In the genomic region with DNA sequence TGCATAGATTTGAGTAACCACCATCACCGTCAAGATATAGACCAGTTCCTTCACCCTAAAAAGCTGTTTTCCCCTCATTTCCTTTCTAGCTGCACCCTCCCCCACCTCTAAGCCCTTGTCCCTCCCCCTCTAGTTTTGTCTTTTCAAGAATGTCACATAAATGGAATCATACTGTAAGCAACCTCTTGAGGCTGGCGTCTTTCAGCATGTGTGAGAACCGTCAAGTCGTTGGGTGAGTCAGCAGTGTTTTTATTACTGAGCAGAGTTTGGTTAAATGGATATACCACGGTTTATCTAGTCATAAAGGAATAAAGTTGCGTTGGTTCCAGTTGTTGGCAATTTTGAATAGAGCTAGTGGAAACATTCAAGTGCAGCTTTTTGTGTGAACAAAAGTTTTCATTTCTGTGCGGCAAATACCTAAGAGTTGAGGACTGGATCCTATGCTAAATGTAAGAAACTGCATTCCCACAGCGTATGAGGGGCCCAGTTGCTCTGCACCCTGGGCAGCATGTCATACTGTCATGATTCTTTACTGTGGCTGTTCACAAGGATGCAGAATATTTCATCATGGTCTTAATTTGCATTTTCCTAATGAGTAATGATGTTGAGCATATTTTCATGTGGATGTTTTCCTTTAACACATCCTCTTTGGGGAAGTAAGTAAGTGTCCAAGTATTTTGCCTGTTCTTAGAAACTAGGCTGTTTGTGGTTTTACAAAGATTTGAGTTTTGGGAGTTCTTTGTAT, we compare ENCODE assay signal across 8 cellular contexts.
DNase-seq lines count a peak whose midpoint lies in the region; ATAC-seq lines count a peak whose summit lies in the region.

No MANE protein-coding gene starts in this region.

- no peak overlapping the region for H3K4me3 Mint-ChIP-seq in activated naive CD8-positive, alpha-beta T cell

- H3K4me1 Mint-ChIP-seq in activated naive CD8-positive, alpha-beta T cell (ENCODE audit: low read depth): peaks cover 39% of the 10 kb centered on the region

- H3K36me3 Mint-ChIP-seq in activated naive CD8-positive, alpha-beta T cell: peaks cover 4% of the 10 kb centered on the region

- DNase-seq in NCI-H2171 treated with DMSO at 0.1 percent for 48 hours (lab: John Stamatoyannopoulos, UW) (peak; percentile 29), NCI-H2171 (lab: John Stamatoyannopoulos, UW) (no peak), NCI-H69 (lab: John Stamatoyannopoulos, UW) (no peak), NCI-H526 treated with DMSO at 0.1 percent for 48 hours (lab: John Stamatoyannopoulos, UW) (no peak)
- DNase-seq in stimulated activated CD4-positive, alpha-beta T cell treated with anti-CD3 and anti-CD28 coated beads, Interleukin-4, amount 100 ng/mL, for 1 hour: peak; percentile 19

- H3K27ac Mint-ChIP-seq in activated naive CD8-positive, alpha-beta T cell: peak overlapping the region; percentile 64

- ATAC-seq in HG03280 (IDR thresholded peaks at IDR 0.05; ENCODE audit: unreplicated experiment) (peak; percentile 37), GM21576 (IDR thresholded peaks at IDR 0.05; ENCODE audit: unreplicated experiment) (no peak)

- H3K27me3 Mint-ChIP-seq in activated naive CD8-positive, alpha-beta T cell: no peaks in the 10 kb centered on the region

- no peaks in the 10 kb centered on the region for H3K9me3 Mint-ChIP-seq in activated naive CD8-positive, alpha-beta T cell (ENCODE audit: low read depth)

Comparison
In these comparisons a context has a peak if more than half of its experiments do, and no peak if none do; other contexts are left out.
1. DNase-seq: peak in NCI-H2171 treated with DMSO at 0.1 percent for 48 hours (single experiment) and stimulated activated CD4-positive, alpha-beta T cell treated with anti-CD3 and anti-CD28 coated beads, Interleukin-4, amount 100 ng/mL, for 1 hour (single experiment); none in NCI-H2171 (single experiment), NCI-H69 (single experiment) and NCI-H526 treated with DMSO at 0.1 percent for 48 hours (single experiment).